In the genomic region with DNA sequence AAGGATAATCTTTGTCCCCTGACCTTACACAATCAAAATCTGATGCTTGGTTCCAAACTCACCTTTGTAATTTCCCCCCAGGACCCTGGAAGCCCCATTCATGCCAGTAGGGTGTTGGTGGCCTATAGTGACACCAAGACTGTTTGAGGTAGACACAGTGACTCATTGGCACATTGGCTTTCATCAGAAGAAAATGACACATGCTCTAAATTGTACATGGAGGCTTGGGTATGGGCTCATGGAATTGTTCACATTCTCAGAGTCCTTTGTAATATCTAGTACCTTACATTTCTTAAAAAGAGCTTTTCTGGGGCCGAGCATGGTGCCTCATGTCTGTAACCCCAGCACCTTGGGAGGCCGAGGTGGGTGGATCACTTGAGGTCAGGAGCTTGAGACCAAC, we compare ENCODE assay signal across 31 cellular contexts.
"Had no signal": no experiment of that assay in that cellular context is flagged by ENCODE, and none has a peak within 500 bp of the region (broad histone marks: within the 10 kb centered on the region; RNA-seq: fewer than 3 reads in every experiment).

No MANE protein-coding gene starts in this region.

- FAIRE-seq: colon had no signal

- DNase-seq: activated CD4-positive, alpha-beta memory T cell treated with anti-CD3 and anti-CD28 coated beads for 36 hours; activated CD4-positive, alpha-beta T cell treated with anti-CD3 and anti-CD28 coated beads for 1 hour; activated CD4-positive, alpha-beta T cell treated with anti-CD3 and anti-CD28 coated beads for 48 hours; activated CD4-positive, alpha-beta T cell treated with anti-CD3 and anti-CD28 coated beads, Interleukin-2, amount 50 U/mL, for 1 hour; activated CD8-positive, alpha-beta memory T cell treated with anti-CD3 and anti-CD28 coated beads, Interleukin-2, amount 10 ng/mL, durations not matched to agents 7 days and 5 days; activated CD8-positive, alpha-beta memory T cell treated with anti-CD3 and anti-CD28 coated beads, Interleukin-2, amount 50 U/mL, for 4 hours; activated CD8-positive, alpha-beta T cell treated with anti-CD3 and anti-CD28 coated beads, Interleukin-2, amount 10 ng/mL, durations not matched to agents 7 days and 5 days; activated gamma-delta T cell; activated naive CD4-positive, alpha-beta T cell; activated naive CD4-positive, alpha-beta T cell treated with anti-CD3 and anti-CD28 coated beads, Interleukin-2, amount 10 ng/mL, durations not matched to agents 7 days and 5 days; activated T-cell treated with anti-CD3 and anti-CD28 coated beads, Interleukin-2, amount 50 U/mL, for 24 hours; adrenal gland; amygdala; aorta; body of pancreas; caudate nucleus; cortex of kidney; dermis blood vessel endothelial cell; effector CD4-positive, alpha-beta T cell; effector memory CD8-positive, alpha-beta T cell; erythroblast; foreskin keratinocyte; gastrocnemius medialis; glutamatergic neuron; heart left ventricle; T-helper 2 cell had no signal

- H3K36me3 Mint-ChIP-seq: activated CD4-positive, alpha-beta memory T cell treated with anti-CD3 and anti-CD28 coated beads for 36 hours; activated CD8-positive, alpha-beta memory T cell treated with anti-CD3 and anti-CD28 coated beads, Interleukin-2, amount 10 ng/mL, durations not matched to agents 7 days and 5 days; activated naive CD4-positive, alpha-beta T cell treated with anti-CD3 and anti-CD28 coated beads, Interleukin-2, amount 10 ng/mL, durations not matched to agents 7 days and 5 days; activated naive CD4-positive, alpha-beta T cell treated with anti-CD3 and anti-CD28 coated beads, Interleukin-2, amount 50 U/mL, for 72 hours had no signal

- H3K27ac Mint-ChIP-seq: activated CD4-positive, alpha-beta memory T cell treated with anti-CD3 and anti-CD28 coated beads for 36 hours; activated CD8-positive, alpha-beta memory T cell treated with anti-CD3 and anti-CD28 coated beads, Interleukin-2, amount 10 ng/mL, durations not matched to agents 7 days and 5 days; activated CD8-positive, alpha-beta T cell treated with anti-CD3 and anti-CD28 coated beads, Interleukin-2, amount 10 ng/mL, durations not matched to agents 7 days and 5 days; activated naive CD4-positive, alpha-beta T cell treated with anti-CD3 and anti-CD28 coated beads, Interleukin-2, amount 10 ng/mL, durations not matched to agents 7 days and 5 days; activated naive CD4-positive, alpha-beta T cell treated with anti-CD3 and anti-CD28 coated beads, Interleukin-2, amount 50 U/mL, for 72 hours; activated T-cell treated with anti-CD3 and anti-CD28 coated beads, Interleukin-2, amount 50 U/mL, for 24 hours; effector memory CD8-positive, alpha-beta T cell; WTC11 had no signal

- H3K9me3 ChIP-seq: adrenal gland, body of pancreas, esophagus muscularis mucosa, gastrocnemius medialis, heart left ventricle had no signal

- H3K4me3 ChIP-seq: adrenal gland, body of pancreas, esophagus muscularis mucosa, gastrocnemius medialis, heart left ventricle had no signal

- H3K27ac ChIP-seq: adrenal gland, body of pancreas, esophagus muscularis mucosa, foreskin keratinocyte, gastrocnemius medialis, heart left ventricle, VCaP had no signal

- H3K9me3 Mint-ChIP-seq: activated CD4-positive, alpha-beta memory T cell treated with anti-CD3 and anti-CD28 coated beads for 36 hours; activated naive CD4-positive, alpha-beta T cell treated with anti-CD3 and anti-CD28 coated beads, Interleukin-2, amount 10 ng/mL, durations not matched to agents 7 days and 5 days; activated naive CD4-positive, alpha-beta T cell treated with anti-CD3 and anti-CD28 coated beads, Interleukin-2, amount 50 U/mL, for 72 hours; activated T-cell treated with anti-CD3 and anti-CD28 coated beads, Interleukin-2, amount 50 U/mL, for 24 hours; effector memory CD8-positive, alpha-beta T cell had no signal

- H3K36me3 ChIP-seq: adrenal gland, esophagus muscularis mucosa, gastrocnemius medialis, heart left ventricle had no signal

- H3K4me1 ChIP-seq: adrenal gland, body of pancreas, esophagus muscularis mucosa, foreskin keratinocyte, heart left ventricle had no signal

- H3K27me3 ChIP-seq: adrenal gland, body of pancreas, esophagus muscularis mucosa, gastrocnemius medialis, heart left ventricle had no signal

- ATAC-seq: activated CD8-positive, alpha-beta memory T cell treated with anti-CD3 and anti-CD28 coated beads, Interleukin-2, amount 10 ng/mL, durations not matched to agents 7 days and 5 days; activated CD8-positive, alpha-beta T cell treated with anti-CD3 and anti-CD28 coated beads, Interleukin-2, amount 10 ng/mL, durations not matched to agents 7 days and 5 days; body of pancreas; effector memory CD8-positive, alpha-beta T cell; foreskin keratinocyte; gastrocnemius medialis; heart left ventricle; WTC11 had no signal

- H3K4me1 Mint-ChIP-seq: activated CD8-positive, alpha-beta memory T cell treated with anti-CD3 and anti-CD28 coated beads, Interleukin-2, amount 10 ng/mL, durations not matched to agents 7 days and 5 days; activated naive CD4-positive, alpha-beta T cell treated with anti-CD3 and anti-CD28 coated beads, Interleukin-2, amount 10 ng/mL, durations not matched to agents 7 days and 5 days had no signal

- H3K27me3 Mint-ChIP-seq: activated CD4-positive, alpha-beta memory T cell treated with anti-CD3 and anti-CD28 coated beads for 36 hours; activated CD8-positive, alpha-beta memory T cell treated with anti-CD3 and anti-CD28 coated beads, Interleukin-2, amount 10 ng/mL, durations not matched to agents 7 days and 5 days; activated T-cell treated with anti-CD3 and anti-CD28 coated beads, Interleukin-2, amount 50 U/mL, for 24 hours; effector memory CD8-positive, alpha-beta T cell had no signal

- H3K4me3 Mint-ChIP-seq: activated CD4-positive, alpha-beta memory T cell treated with anti-CD3 and anti-CD28 coated beads for 36 hours; activated CD8-positive, alpha-beta memory T cell treated with anti-CD3 and anti-CD28 coated beads, Interleukin-2, amount 10 ng/mL, durations not matched to agents 7 days and 5 days; activated CD8-positive, alpha-beta T cell treated with anti-CD3 and anti-CD28 coated beads, Interleukin-2, amount 10 ng/mL, durations not matched to agents 7 days and 5 days; activated naive CD4-positive, alpha-beta T cell treated with anti-CD3 and anti-CD28 coated beads, Interleukin-2, amount 10 ng/mL, durations not matched to agents 7 days and 5 days; activated T-cell treated with anti-CD3 and anti-CD28 coated beads, Interleukin-2, amount 50 U/mL, for 24 hours; effector memory CD8-positive, alpha-beta T cell; WTC11 had no signal
